Comparison of ENCODE assay signal across 26 cellular contexts in the genomic region with DNA sequence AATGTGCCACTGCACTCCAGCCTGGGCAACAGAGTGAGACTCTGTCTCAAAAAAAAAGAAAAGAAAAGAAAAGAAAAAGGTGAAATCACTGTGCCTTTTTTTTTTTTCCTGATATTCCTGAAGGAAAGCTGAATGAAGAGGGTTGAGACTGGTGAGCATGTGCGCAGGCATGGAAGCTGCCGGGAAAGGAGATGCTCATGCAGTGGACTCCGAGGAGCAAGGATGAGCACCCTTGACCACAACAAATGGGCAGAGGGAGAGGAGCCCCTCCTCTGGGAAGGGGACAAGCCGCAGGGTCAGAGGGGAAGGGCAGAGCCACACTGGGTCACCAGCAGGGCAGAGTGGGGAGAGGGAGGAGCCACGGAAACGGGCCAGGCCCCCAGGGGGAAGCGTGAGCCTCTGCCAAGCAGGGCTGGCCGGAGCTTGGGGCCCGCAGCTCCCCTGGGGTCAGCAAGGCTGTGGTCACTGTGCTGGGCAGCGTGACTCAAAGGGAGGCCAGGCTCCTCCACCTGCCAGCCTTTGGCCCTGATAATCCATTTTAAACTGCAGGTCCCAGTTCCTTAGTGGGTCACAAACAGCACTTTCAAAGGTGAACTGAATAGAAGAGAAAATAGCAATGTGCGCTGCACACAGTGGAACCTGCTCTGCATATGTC.
"Had no signal": no experiment of that assay in that cellular context is flagged by ENCODE, and none has a peak within 500 bp of the region (broad histone marks: within the 10 kb centered on the region; RNA-seq: fewer than 3 reads in every experiment).

No MANE protein-coding gene starts in this region.

- H3K27ac ChIP-seq: brain microvascular endothelial cell, left lung, lower lobe of right lung, thyroid gland, upper lobe of right lung, WERI-Rb-1 had no signal

- DNase-seq: activated CD4-positive, alpha-beta memory T cell treated with anti-CD3 and anti-CD28 coated beads, Interleukin-2, amount 10 ng/mL, durations not matched to agents 7 days and 5 days; activated CD4-positive, alpha-beta T cell treated with anti-CD3 and anti-CD28 coated beads for 48 hours; activated CD8-positive, alpha-beta memory T cell treated with anti-CD3 and anti-CD28 coated beads, Interleukin-2, amount 50 U/mL, for 48 hours; activated gamma-delta T cell; activated naive CD4-positive, alpha-beta T cell treated with anti-CD3 and anti-CD28 coated beads, Interleukin-2, amount 50 U/mL, for 16 hours; activated T-cell treated with anti-CD3 and anti-CD28 coated beads, Interleukin-2, amount 50 U/mL, for 24 hours; amniotic stem cell; brain microvascular endothelial cell; endodermal cell; foreskin fibroblast; left lung; lower lobe of right lung; mesenchymal stem cell; small intestine; stimulated activated CD4-positive, alpha-beta T cell treated with anti-CD3 and anti-CD28 coated beads, Interleukin-4, amount 100 ng/mL, for 24 hours; stimulated activated naive CD8-positive, alpha-beta T cell treated with anti-CD3 and anti-CD28 coated beads, Interleukin-15, amount 100 ng/mL, for 72 hours; T-helper 17 cell; T1000; thyroid gland; upper lobe of right lung; WERI-Rb-1 had no signal

- H3K27ac Mint-ChIP-seq: activated CD4-positive, alpha-beta memory T cell treated with anti-CD3 and anti-CD28 coated beads, Interleukin-2, amount 10 ng/mL, durations not matched to agents 7 days and 5 days; activated T-cell treated with anti-CD3 and anti-CD28 coated beads, Interleukin-2, amount 50 U/mL, for 24 hours; endodermal cell; natural killer cell treated with Interleukin-12 subunit alpha and Interleukin-12 subunit beta and Interleukin-15 and Interleukin-18, amount 100 ng/mL, for 72 hours; stimulated activated effector memory CD8-positive, alpha-beta T cell treated with anti-CD3 and anti-CD28 coated beads, Interleukin-12 subunit alpha, Interleukin-12 subunit beta, amount 100 ng/mL, for 72 hours; stimulated activated naive CD8-positive, alpha-beta T cell treated with anti-CD3 and anti-CD28 coated beads, Interleukin-15, amount 100 ng/mL, for 72 hours; T-helper 17 cell had no signal

- H3K36me3 ChIP-seq: brain microvascular endothelial cell, left lung, lower lobe of right lung, thyroid gland, upper lobe of right lung, WERI-Rb-1 had no signal

- H3K9me3 Mint-ChIP-seq: activated T-cell treated with anti-CD3 and anti-CD28 coated beads, Interleukin-2, amount 50 U/mL, for 24 hours; endodermal cell; natural killer cell treated with Interleukin-12 subunit alpha and Interleukin-12 subunit beta and Interleukin-15 and Interleukin-18, amount 100 ng/mL, for 72 hours had no signal

- ATAC-seq: activated CD4-positive, CD25-positive, alpha-beta regulatory T cell treated with anti-CD3 and anti-CD28 coated beads, Interleukin-2, amount 50 U/mL, for 24 hours; esophagus mucosa; left lung; lower lobe of right lung; sciatic nerve; stimulated activated effector memory CD8-positive, alpha-beta T cell treated with anti-CD3 and anti-CD28 coated beads, Interleukin-12 subunit alpha, Interleukin-12 subunit beta, amount 100 ng/mL, for 72 hours; stimulated activated naive CD8-positive, alpha-beta T cell treated with anti-CD3 and anti-CD28 coated beads, Interleukin-15, amount 100 ng/mL, for 72 hours; T-helper 17 cell; upper lobe of right lung had no signal

- H3K27me3 ChIP-seq: brain microvascular endothelial cell, left lung, thyroid gland, upper lobe of right lung had no signal

- H3K4me3 ChIP-seq: left lung, lower lobe of right lung, thyroid gland, upper lobe of right lung had no signal

- H3K27me3 Mint-ChIP-seq: activated T-cell treated with anti-CD3 and anti-CD28 coated beads, Interleukin-2, amount 50 U/mL, for 24 hours; stimulated activated naive CD8-positive, alpha-beta T cell treated with anti-CD3 and anti-CD28 coated beads, Interleukin-15, amount 100 ng/mL, for 72 hours had no signal

- H3K4me1 ChIP-seq: left lung, lower lobe of right lung, upper lobe of right lung had no signal

- H3K9me3 ChIP-seq: left lung, lower lobe of right lung, thyroid gland, upper lobe of right lung had no signal

- H3K4me3 Mint-ChIP-seq: activated CD4-positive, alpha-beta memory T cell treated with anti-CD3 and anti-CD28 coated beads, Interleukin-2, amount 10 ng/mL, durations not matched to agents 7 days and 5 days; activated T-cell treated with anti-CD3 and anti-CD28 coated beads, Interleukin-2, amount 50 U/mL, for 24 hours; endodermal cell; natural killer cell treated with Interleukin-12 subunit alpha and Interleukin-12 subunit beta and Interleukin-15 and Interleukin-18, amount 100 ng/mL, for 72 hours; stimulated activated effector memory CD8-positive, alpha-beta T cell treated with anti-CD3 and anti-CD28 coated beads, Interleukin-12 subunit alpha, Interleukin-12 subunit beta, amount 100 ng/mL, for 72 hours; stimulated activated naive CD8-positive, alpha-beta T cell treated with anti-CD3 and anti-CD28 coated beads, Interleukin-15, amount 100 ng/mL, for 72 hours; T-helper 17 cell had no signal

- H3K4me1 Mint-ChIP-seq: endodermal cell had no signal

- H3K36me3 Mint-ChIP-seq: stimulated activated effector memory CD8-positive, alpha-beta T cell treated with anti-CD3 and anti-CD28 coated beads, Interleukin-12 subunit alpha, Interleukin-12 subunit beta, amount 100 ng/mL, for 72 hours had no signal
